Comparison of ENCODE assay signal across 15 cellular contexts in genomic region chr1:207407655-207408256, GRCh38. TPM values are rescaled to one million over a fixed set of nuclear protein-coding genes. Genes with fewer than 3 reads are reported as not detected.
DNase-seq lines count a peak whose midpoint lies in the region; ATAC-seq and TF ChIP-seq lines count a peak whose summit lies in the region.
"Had no signal": no experiment of that assay in that cellular context is flagged by ENCODE, and none has a peak within 500 bp of the region (broad histone marks: within the 10 kb centered on the region; RNA-seq: fewer than 3 reads in every experiment).

No MANE protein-coding gene starts in this region.

- H3K4me1 ChIP-seq in IMR-90 (ENCODE audit: control insufficient read depth, insufficient read depth, low read length) (no peaks in the 10 kb centered on the region), mammary epithelial cell (ENCODE audit: insufficient read depth, low read length) (no peaks in the 10 kb centered on the region), Karpas-422 (ENCODE audit: low read length) (no peaks in the 10 kb centered on the region), hepatocyte (ENCODE audit: insufficient read depth) (no peaks in the 10 kb centered on the region)

- H3K79me1 ChIP-seq in IMR-90 (ENCODE audit: low read depth in 1 of 2, low read length in 2 of 2): no peaks in the 10 kb centered on the region

- no peak overlapping the region for H3K18ac ChIP-seq in IMR-90 (ENCODE audit: low read depth, low read length)

- no peak overlapping the region for H4K8ac ChIP-seq in IMR-90 (ENCODE audit: low read depth in 2 of 2, low read length in 2 of 2)

- DNase-seq in NCI-H1417 (lab: John Stamatoyannopoulos, UW) (peak in 2 of 3 experiments; percentile 14 to 29), NCI-H1417 treated with DMSO at 0.1 percent for 48 hours (lab: John Stamatoyannopoulos, UW) (no peak), IMR-90 (peak; percentile 13), mammary epithelial cell (peak; percentile 18), renal cortical epithelial cell (ENCODE audit: low read depth) (peak; percentile 83), Karpas-422 (no peak), hepatocyte (ENCODE audit: low spot score) (no peak)
- DNase-seq: 8988T; activated T-cell treated with anti-CD3 and anti-CD28 coated beads, Interleukin-2, amount 50 U/mL, for 48 hours; heart right ventricle; MM.1S; T-helper 9 cell had no signal

- no peaks in the 10 kb centered on the region for H3K9me1 ChIP-seq in IMR-90 (ENCODE audit: insufficient read depth, low read length)

- no peaks in the 10 kb centered on the region for H3K9me2 ChIP-seq in Karpas-422 (replicated peaks; ENCODE audit: insufficient read depth, low read length)
- no peaks in the 10 kb centered on the region for H3K9me2 ChIP-seq in hepatocyte (replicated peaks; ENCODE audit: insufficient read depth)

- no peak overlapping the region for H2BK20ac ChIP-seq in IMR-90 (ENCODE audit: low read depth, low read length)

- dilution Hi-C loops in IMR-90 (cut with HindIII; ENCODE audit: low sequenced_read_pairs, unreplicated experiment): no loop called here
- dilution Hi-C loops in mammary epithelial cell (cut with HindIII; ENCODE audit: low sequenced_read_pairs): no loop called here

- H3K4me3 ChIP-seq in IMR-90 (ENCODE audit: insufficient read depth, low read depth, low read length) (no peak overlapping the region), mammary epithelial cell (replicated peaks in 1 of 3; ENCODE audit: insufficient read depth in 1 of 3, low read depth in 2 of 3, low read length in 3 of 3) (no peak overlapping the region), Karpas-422 (ENCODE audit: low read length) (no peak overlapping the region), hepatocyte (no peak overlapping the region)
- H3K4me3 ChIP-seq: GM23338, heart right ventricle had no signal

- intact Hi-C loops in IMR-90 (cut with micrococcal nuclease) (loop anchor here (5.0 to 10.0 kb wide), 2 partner anchors 225 to 493 kb away; no protein-coding TSS in a partner anchor), mammary epithelial cell (cut with micrococcal nuclease) (loop anchor here (5.0 kb wide), 1 partner anchor 265 kb away; no protein-coding TSS in a partner anchor)

- no peak for TF ChIP-seq POLR2A in IMR-90 (IDR thresholded peaks at IDR 0.05; ENCODE audit: low read depth, low read length)

- H3K4me2 ChIP-seq in IMR-90 (ENCODE audit: low read depth, low read length) (no peak overlapping the region), mammary epithelial cell (ENCODE audit: insufficient read depth, low read depth, low read length) (no peak overlapping the region), Karpas-422 (ENCODE audit: low read depth, low read length, poor library complexity, severe bottlenecking) (no peak overlapping the region), hepatocyte (no peak overlapping the region)
- H3K4me2 ChIP-seq: GM23338 had no signal

- H2AK9ac ChIP-seq in IMR-90 (replicated peaks; ENCODE audit: low read depth, low read length, poor library complexity): no peak overlapping the region

- no peaks in the 10 kb centered on the region for H3K36me3 ChIP-seq in IMR-90 (ENCODE audit: control insufficient read depth, insufficient read depth, low read length)
- no peaks in the 10 kb centered on the region for H3K36me3 ChIP-seq in mammary epithelial cell (ENCODE audit: insufficient read depth, low read length)
- H3K36me3 ChIP-seq in Karpas-422 (ENCODE audit: insufficient read depth, low read length): no peaks in the 10 kb centered on the region
- no peaks in the 10 kb centered on the region for H3K36me3 ChIP-seq in hepatocyte (replicated peaks; ENCODE audit: insufficient read depth, low read depth)
- H3K36me3 ChIP-seq: heart right ventricle had no signal

- POLR2A ChIA-PET in IMR-90 (lab: Charles Lee; ENCODE audit: unreplicated experiment): no interaction called here

- in situ Hi-C loops in IMR-90 (cut with MboI; ENCODE audit: low sequenced_read_pairs): loop anchor here (5.0 kb wide), 1 partner anchor 315 kb away; no protein-coding TSS in a partner anchor
- in situ Hi-C loops in mammary epithelial cell (cut with MboI; ENCODE audit: low sequenced_read_pairs in 2 of 2): loop anchor here (5.0 to 10.0 kb wide), 5 partner anchors 90 to 333 kb away; partner anchors contain the start of gene CR1 (in 1 of the 2)

- H2BK15ac ChIP-seq in IMR-90 (ENCODE audit: low read depth, low read length): no peak overlapping the region

- no peak overlapping the region for H3K56ac ChIP-seq in IMR-90 (ENCODE audit: extremely low read depth, insufficient read depth, low read length)

- no peak for TF ChIP-seq RAD21 in IMR-90 (IDR thresholded peaks at IDR 0.05; ENCODE audit: low read length)

- no peaks in the 10 kb centered on the region for H4K20me1 ChIP-seq in IMR-90 (ENCODE audit: insufficient read depth, low read length)
- no peaks in the 10 kb centered on the region for H4K20me1 ChIP-seq in mammary epithelial cell (ENCODE audit: insufficient read depth, low read length)
- no peaks in the 10 kb centered on the region for H4K20me1 ChIP-seq in Karpas-422 (ENCODE audit: insufficient read depth, low read depth, low read length)
- no peaks in the 10 kb centered on the region for H4K20me1 ChIP-seq in hepatocyte (ENCODE audit: insufficient read depth, poor library complexity, severe bottlenecking)

- H2AFZ ChIP-seq in IMR-90 (replicated peaks; ENCODE audit: low read length, poor library complexity): no peak overlapping the region
- no peak overlapping the region for H2AFZ ChIP-seq in mammary epithelial cell (ENCODE audit: low read depth, low read length)
- H2AFZ ChIP-seq in Karpas-422 (ENCODE audit: low read length): no peak overlapping the region
- no peak overlapping the region for H2AFZ ChIP-seq in hepatocyte
- H2AFZ ChIP-seq: GM23338 had no signal

- no peak overlapping the region for H2BK5ac ChIP-seq in IMR-90 (ENCODE audit: low read depth, low read length, poor library complexity, severe bottlenecking)

- H3K4ac ChIP-seq in IMR-90 (ENCODE audit: low read depth, low read length): no peak overlapping the region

- BruUV-seq in IMR-90 (replicated peaks; lab: Mats Ljungman, UMichigan): no TSS peak
- no TSS peak for BruUV-seq in mammary epithelial cell (replicated peaks; lab: Mats Ljungman, UMichigan)

- no CpG with 5 or more reads among the region's 1 CpG for WGBS in IMR-90 (ENCODE audit: extremely low coverage in 2 of 2, insufficient read length in 1 of 2), 2 experiments
- 22% methylated on average over 1 of the region's 1 CpG for WGBS in mammary epithelial cell (ENCODE audit: low coverage, missing lambda C conversion rate)
- WGBS in hepatocyte (ENCODE audit: low lambda C conversion rate, missing lambda C conversion rate): 31% methylated on average over 1 of the region's 1 CpG

- no peak overlapping the region for H4K91ac ChIP-seq in IMR-90 (ENCODE audit: insufficient read depth, low read depth, low read length)

- H3K9ac ChIP-seq in IMR-90 (ENCODE audit: low read depth, low read length): no peak overlapping the region
- no peak overlapping the region for H3K9ac ChIP-seq in mammary epithelial cell (ENCODE audit: insufficient read depth, low read length)
- no peak overlapping the region for H3K9ac ChIP-seq in Karpas-422 (ENCODE audit: low read length)

- no peak overlapping the region for H4K5ac ChIP-seq in IMR-90 (ENCODE audit: low read depth, low read length)

- H3K14ac ChIP-seq in IMR-90 (replicated peaks; ENCODE audit: low read depth, low read length): no peak overlapping the region

- peaks cover 5% of the 10 kb centered on the region for H3K27me3 ChIP-seq in IMR-90 (ENCODE audit: control insufficient read depth, insufficient read depth, low read length)
- H3K27me3 ChIP-seq in mammary epithelial cell (ENCODE audit: insufficient read depth, low read length): no peaks in the 10 kb centered on the region
- no peaks in the 10 kb centered on the region for H3K27me3 ChIP-seq in Karpas-422 (ENCODE audit: low read length)
- H3K27me3 ChIP-seq in hepatocyte: no peaks in the 10 kb centered on the region

- ATAC-seq in IMR-90 (ENCODE audit: low read depth): no peak
- no peak for ATAC-seq in HG03139 (IDR thresholded peaks at IDR 0.05; ENCODE audit: unreplicated experiment)
- ATAC-seq: GM23338 had no signal

- no peak for TF ChIP-seq CTCF in IMR-90 (conservative IDR thresholded peaks at IDR 0.05; ENCODE audit: low read depth, low read length)
- TF ChIP-seq CTCF in mammary epithelial cell (conservative IDR thresholded peaks at IDR 0.05 in 1 of 2, IDR thresholded peaks at IDR 0.05 in 1 of 2; ENCODE audit: extremely low read depth in 1 of 2, insufficient read depth in 1 of 2, low read depth in 1 of 2, low read length in 2 of 2): no peak
- TF ChIP-seq CTCF in hepatocyte (IDR thresholded peaks at IDR 0.05; ENCODE audit: poor library complexity): no peak

- CTCF ChIA-PET in IMR-90 (lab: Yijun Ruan, JAX) (no interaction called here), mammary epithelial cell (lab: Charles Lee; ENCODE audit: low non-redundant PET) (no interaction called here)

- no peak overlapping the region for H2BK120ac ChIP-seq in IMR-90 (ENCODE audit: low read depth, low read length)

- H2AK5ac ChIP-seq in IMR-90 (ENCODE audit: low read depth, low read length): no peak overlapping the region

- H3K79me2 ChIP-seq in mammary epithelial cell (ENCODE audit: insufficient read depth, low read length): no peaks in the 10 kb centered on the region
- H3K79me2 ChIP-seq in Karpas-422 (ENCODE audit: low read length): no peaks in the 10 kb centered on the region
- no peaks in the 10 kb centered on the region for H3K79me2 ChIP-seq in hepatocyte

- no peak overlapping the region for H3K23ac ChIP-seq in IMR-90 (ENCODE audit: low read depth, low read length)

- H3K9me3 ChIP-seq in IMR-90 (ENCODE audit: control insufficient read depth, insufficient read depth, low read length): no peaks in the 10 kb centered on the region
- H3K9me3 ChIP-seq in mammary epithelial cell (replicated peaks; ENCODE audit: insufficient read depth, low read length): no peaks in the 10 kb centered on the region
- H3K9me3 ChIP-seq in Karpas-422 (ENCODE audit: low read length): no peaks in the 10 kb centered on the region
- no peaks in the 10 kb centered on the region for H3K9me3 ChIP-seq in hepatocyte (ENCODE audit: low read depth)
- H3K9me3 ChIP-seq: heart right ventricle had no signal

- no peak overlapping the region for H3K27ac ChIP-seq in IMR-90 (ENCODE audit: insufficient read depth, low read length)
- no peak overlapping the region for H3K27ac ChIP-seq in mammary epithelial cell (ENCODE audit: insufficient read depth, low read depth, low read length)
- H3K27ac ChIP-seq in Karpas-422 (ENCODE audit: low read length): no peak overlapping the region
- no peak overlapping the region for H3K27ac ChIP-seq in hepatocyte

RNA-seq across cellular contexts. Expression of gene CR2, which starts 46.4 kb away (rescaled TPM):
- total RNA-seq in IMR-90 (2012; rRNA removed) (not detected in 2 replicates), mammary epithelial cell (under 1 TPM in 1 of 2 donors, not detected in 1; 0.17 TPM), renal cortical epithelial cell (not detected in 2 replicates), hepatocyte (0.17 and 0.36 TPM in 2 replicates)
- polyA plus RNA-seq in IMR-90 (2012; rRNA removed) (not detected in 2 replicates), mammary epithelial cell (0.01 TPM), hepatocyte (0.50 TPM in 1 of 2 replicates, not detected in the other)
- not detected in 2 replicates for polyA plus RNA-seq in IMR-90 (2012; cell fraction: cytosol; rRNA removed)
- not detected in 2 replicates for polyA plus RNA-seq in IMR-90 (2012; cell fraction: nucleus; rRNA removed; ENCODE audit: low replicate concordance)
- polyA minus RNA-seq in mammary epithelial cell: not detected
- total RNA-seq in Karpas-422 (2014; rRNA removed; shearing (Covaris generic); ENCODE audit: low replicate concordance): 0.11 TPM in 1 of 2 replicates, not detected in the other
- total RNA-seq: G401 had no signal

Comparison
In these comparisons a context has a peak if more than half of its experiments do, and no peak if none do; other contexts are left out.
1. DNase-seq: peak in NCI-H1417 (2 of 3), IMR-90 (single experiment), mammary epithelial cell (single experiment) and renal cortical epithelial cell (single experiment); none in NCI-H1417 treated with DMSO at 0.1 percent for 48 hours (single experiment), Karpas-422 (single experiment) and hepatocyte (single experiment).